8 cellular contexts compared by ENCODE assay signal in the genomic region with DNA sequence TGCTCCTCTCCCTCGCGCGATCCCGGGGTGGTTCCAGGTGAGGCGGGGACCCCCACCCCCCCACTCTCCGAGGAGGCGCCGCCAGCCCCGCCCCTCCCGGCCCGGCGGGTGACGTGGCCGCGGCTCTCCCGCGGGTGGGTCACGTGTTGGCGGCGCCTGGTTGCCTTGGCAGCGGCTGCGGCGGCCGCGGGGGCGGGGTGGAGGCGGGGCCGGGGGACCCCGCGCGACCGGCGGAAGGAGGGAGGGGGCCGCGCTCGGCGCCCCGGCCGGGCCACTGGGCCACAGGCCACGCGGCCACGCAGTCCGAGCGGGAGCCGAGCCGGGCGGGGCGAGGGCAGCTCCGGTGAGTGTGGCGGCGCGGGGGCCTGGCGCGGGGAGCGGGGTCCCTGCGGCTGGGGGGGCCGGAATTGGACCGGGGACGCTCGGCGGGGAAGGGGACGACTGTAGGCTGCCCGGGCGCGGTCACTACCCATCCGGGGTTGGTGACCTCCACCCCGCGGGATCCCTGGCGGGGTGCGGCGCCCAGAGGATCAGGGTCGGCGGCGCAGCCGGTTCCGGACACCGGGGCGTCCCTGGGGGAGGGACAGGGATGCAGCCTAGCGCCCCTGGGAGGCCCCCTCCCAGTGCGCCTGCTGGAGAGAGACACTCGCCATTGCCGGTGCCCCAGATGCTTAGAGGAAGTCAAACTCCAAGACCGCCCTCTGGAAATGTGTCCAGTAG. TPM values are rescaled to one million over a fixed set of nuclear protein-coding genes. Genes with fewer than 3 reads are reported as not detected.
DNase-seq lines count a peak whose midpoint lies in the region; ATAC-seq and TF ChIP-seq lines count a peak whose summit lies in the region.

A gene (plus strand): TSS at position 257 of the 720 bp plus-strand sequence. CDS start 5,382 bp downstream, outside the sequence.

- H3K4me3 ChIP-seq in AG04449 (ENCODE audit: low read depth, low read length) (peak within 1 kb of the TSS; percentile 72), NT2/D1 (ENCODE audit: insufficient read length, low read depth) (peak within 1 kb of the TSS; percentile 68), mucosa of descending colon (peak within 1 kb of the TSS; percentile 25)

- peak within 1 kb of the TSS; percentile 80 for H3K9ac ChIP-seq in NT2/D1 (ENCODE audit: insufficient read length, low read depth)

- ATAC-seq in GM18861 (IDR thresholded peaks at IDR 0.05; ENCODE audit: unreplicated experiment) (peak; percentile 50), HG03139 (IDR thresholded peaks at IDR 0.05; ENCODE audit: unreplicated experiment) (peak; percentile 42), mucosa of descending colon (peak; percentile 83)

- DNase-seq in AG04449 (ENCODE audit: low read depth, low spot score) (no peak), NT2/D1 (ENCODE audit: low read depth, low spot score) (no peak), activated T-cell treated with anti-CD3 and anti-CD28 coated beads for 1 hour (ENCODE audit: low read depth) (peak; percentile 86), epidermal melanocyte (ENCODE audit: insufficient read length, low spot score) (peak; percentile 74), mucosa of descending colon (peak; percentile 78 to 91 (median 86))
- peak; percentile 75 to 81 for DNase-seq in stimulated activated CD8-positive, alpha-beta memory T cell treated with anti-CD3 and anti-CD28 coated beads, Interleukin-4, amount 100 ng/mL, for 1 hour (ENCODE audit: low read depth in 2 of 2, low spot score in 1 of 2)

- H3K36me3 ChIP-seq in NT2/D1 (ENCODE audit: insufficient read depth, insufficient read length, low read length) (peaks cover 10% of the 10 kb centered on the region), mucosa of descending colon (ENCODE audit: low read depth) (no peaks in the 10 kb centered on the region)

- POLR2A ChIA-PET in AG04449 (lab: Yijun Ruan, JAX): interaction anchor here (0.6 to 1.3 kb wide), 3 partner anchors 15 to 31 kb away, joined by 3 to 5 read pairs (median 4); no protein-coding TSS in a partner anchor

- CTCF ChIA-PET in AG04449 (lab: Yijun Ruan, JAX): interaction anchor here (1.3 kb wide), 1 partner anchor 29 kb away, joined by 3 read pairs; no protein-coding TSS in a partner anchor

- H3K4me1 ChIP-seq in NT2/D1 (ENCODE audit: insufficient read depth, insufficient read length) (peaks cover 9% of the 10 kb centered on the region), mucosa of descending colon (ENCODE audit: low read depth) (peaks cover 18% of the 10 kb centered on the region)

- H3K9me3 ChIP-seq in NT2/D1 (ENCODE audit: insufficient read depth, low read length) (no peaks in the 10 kb centered on the region), mucosa of descending colon (no peaks in the 10 kb centered on the region)

- no peaks in the 10 kb centered on the region for H3K27me3 ChIP-seq in NT2/D1 (ENCODE audit: insufficient read depth, insufficient read length)

- intact Hi-C loops in mucosa of descending colon (cut with DNase I, micrococcal nuclease): no loop called here

- TF ChIP-seq CTCF in AG04449 (IDR thresholded peaks at IDR 0.05; ENCODE audit: insufficient read depth, low read length, missing control alignments): no peak
- TF ChIP-seq CTCF in mucosa of descending colon (IDR thresholded peaks at IDR 0.05): no peak

RNA-seq across cellular contexts. Expression of the gene that starts here (rescaled TPM):
- 1 to 10 TPM; 2.8 to 9.8 (median 7.5) TPM for total RNA-seq in mucosa of descending colon

Comparison
In these comparisons a context has a peak if more than half of its experiments do, and no peak if none do; other contexts are left out.
1. DNase-seq: peak in activated T-cell treated with anti-CD3 and anti-CD28 coated beads for 1 hour (single experiment), epidermal melanocyte (single experiment), mucosa of descending colon (3 of 3) and stimulated activated CD8-positive, alpha-beta memory T cell treated with anti-CD3 and anti-CD28 coated beads, Interleukin-4, amount 100 ng/mL, for 1 hour (2 of 2); none in AG04449 (single experiment) and NT2/D1 (single experiment).
2. Peak in every context shown above with its lines, with median percentiles within 50 percentile points of each other: H3K4me3 ChIP-seq and ATAC-seq.